In the genomic region with DNA sequence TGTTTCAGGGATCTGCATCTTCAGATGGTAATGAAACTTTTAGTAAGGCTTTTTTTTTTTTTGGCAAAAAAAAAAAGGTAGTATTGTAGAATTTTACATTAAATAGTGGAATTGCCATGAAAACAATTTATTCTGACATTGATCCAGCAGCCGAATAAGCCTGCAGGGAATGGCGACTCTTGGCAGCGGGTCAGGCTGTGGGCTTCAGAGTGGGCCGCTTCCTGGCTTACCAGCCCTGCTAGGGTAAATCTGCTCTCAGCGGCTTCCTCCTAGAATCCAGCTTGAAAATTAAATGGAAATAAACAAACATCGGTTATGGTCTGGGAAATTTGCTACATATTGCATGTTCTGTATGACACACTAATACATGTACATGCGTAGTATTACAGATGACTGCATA, we compare ENCODE assay signal across 20 cellular contexts.
"Had no signal": no experiment of that assay in that cellular context is flagged by ENCODE, and none has a peak within 500 bp of the region (broad histone marks: within the 10 kb centered on the region; RNA-seq: fewer than 3 reads in every experiment).

No MANE protein-coding gene starts in this region.

- H3K4me3 Mint-ChIP-seq: dendritic cell treated with granulocyte-macrophage colony-stimulating factor and Interleukin-4, amounts not matched to agents 40 ng/mL and 50 ng/mL, for 4 days; effector memory CD8-positive, alpha-beta T cell; endodermal cell had no signal

- H3K27me3 Mint-ChIP-seq: dendritic cell treated with granulocyte-macrophage colony-stimulating factor and Interleukin-4, amounts not matched to agents 40 ng/mL and 50 ng/mL, for 4 days; effector memory CD8-positive, alpha-beta T cell had no signal

- DNase-seq: colonic mucosa; cortex of kidney; dermis blood vessel endothelial cell; effector CD4-positive, alpha-beta T cell; effector CD8-positive, alpha-beta T cell; effector memory CD4-positive, alpha-beta T cell; effector memory CD8-positive, alpha-beta T cell; erythroblast; esophagus squamous epithelium; foreskin fibroblast; foreskin keratinocyte; foreskin melanocyte; gastrocnemius medialis; glutamatergic neuron; heart left ventricle; heart right ventricle had no signal

- H3K27ac Mint-ChIP-seq: dendritic cell treated with granulocyte-macrophage colony-stimulating factor and Interleukin-4, amounts not matched to agents 40 ng/mL and 50 ng/mL, for 4 days; effector memory CD8-positive, alpha-beta T cell; endodermal cell had no signal

- H3K9me3 Mint-ChIP-seq: effector memory CD8-positive, alpha-beta T cell had no signal

- ATAC-seq: effector memory CD8-positive, alpha-beta T cell; esophagus mucosa; foreskin keratinocyte; gastrocnemius medialis; gastroesophageal sphincter; heart left ventricle; heart right ventricle had no signal

- H3K4me1 Mint-ChIP-seq: endodermal cell had no signal
